8 cellular contexts compared by ENCODE assay signal in the genomic region with DNA sequence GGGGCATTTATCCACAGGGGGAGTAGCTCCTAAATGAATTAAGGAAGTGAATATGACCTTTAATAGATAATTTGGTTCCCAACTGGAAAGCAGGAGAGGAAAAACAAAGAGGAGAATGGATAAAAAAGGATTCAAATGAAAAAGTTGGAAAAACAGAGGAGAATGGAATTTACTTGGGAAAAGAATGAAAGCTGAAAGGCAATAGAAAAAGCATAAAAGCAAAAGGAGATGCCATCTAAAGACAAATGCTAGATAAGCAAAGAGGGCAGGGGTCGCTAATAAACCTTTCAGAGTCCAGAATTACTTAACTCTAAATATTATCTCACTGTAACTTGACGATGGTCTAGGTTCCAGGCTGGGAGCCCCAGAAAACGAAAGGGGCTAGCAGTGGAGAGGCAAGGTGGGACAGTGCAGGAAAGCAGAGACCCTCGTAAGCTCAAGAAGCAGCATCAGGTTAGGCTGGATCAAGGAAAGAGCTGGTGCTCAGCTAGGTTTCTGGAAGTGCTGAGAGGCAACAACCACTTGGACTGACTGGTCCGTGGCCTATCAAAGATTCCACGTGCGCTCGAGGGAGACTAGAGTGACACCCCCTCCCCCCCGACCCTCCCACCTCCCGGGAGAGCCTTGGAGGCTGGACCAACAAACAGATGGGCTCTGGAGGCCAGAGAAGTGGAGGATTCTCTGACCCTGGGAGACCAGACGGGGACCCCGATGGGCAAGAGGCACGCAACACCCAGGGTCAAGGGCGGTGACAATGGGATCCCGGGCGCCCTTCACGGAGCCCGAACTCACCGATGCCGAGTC. TPM values are rescaled to one million over a fixed set of nuclear protein-coding genes. Genes with fewer than 3 reads are reported as not detected.
A peak's percentile ranks its signal among the peaks of the same experiment; 100 is the strongest.
DNase-seq lines count a peak whose midpoint lies in the region; ATAC-seq lines count a peak whose summit lies in the region.

No MANE protein-coding gene starts in this region.

- H3K4me3 Mint-ChIP-seq in natural killer cell treated with Interleukin-12 subunit alpha and Interleukin-12 subunit beta and Interleukin-15 and Interleukin-18, amount 100 ng/mL, for 72 hours, result peak overlapping the region; percentile 89

- peaks cover 34 to 43% of the 10 kb centered on the region in 2 donors for H3K4me1 Mint-ChIP-seq in natural killer cell treated with Interleukin-12 subunit alpha and Interleukin-12 subunit beta and Interleukin-15 and Interleukin-18, amount 100 ng/mL, for 72 hours (ENCODE audit: low read depth in 2 of 2)

- DNase-seq in DMS 273 (lab: John Stamatoyannopoulos, UW; ENCODE audit: unreplicated experiment), result peak; percentile 40
- no peak for DNase-seq in DMS 273 treated with DMSO at 0.1 percent for 48 hours (lab: John Stamatoyannopoulos, UW)
- no peak for DNase-seq in NT2/D1 (ENCODE audit: low read depth, low spot score)
- no peak for DNase-seq in natural killer cell treated with Interleukin-12 subunit alpha and Interleukin-12 subunit beta and Interleukin-15 and Interleukin-18, amount 100 ng/mL, for 72 hours (ENCODE audit: low spot score)
- no peak for DNase-seq in NCI-H226

- H3K36me3 Mint-ChIP-seq in natural killer cell treated with Interleukin-12 subunit alpha and Interleukin-12 subunit beta and Interleukin-15 and Interleukin-18, amount 100 ng/mL, for 72 hours, result no peaks in the 10 kb centered on the region

- H3K4me1 ChIP-seq in NT2/D1 (ENCODE audit: insufficient read depth, insufficient read length) (no peaks in the 10 kb centered on the region), duodenal mucosa (ENCODE audit: control insufficient read depth in 1 of 2, insufficient read depth in 2 of 2, low read length in 2 of 2) (peaks cover 33 to 37% of the 10 kb centered on the region in 2 donors)

- H3K27me3 ChIP-seq in NT2/D1 (ENCODE audit: insufficient read depth, insufficient read length) (peaks cover 22% of the 10 kb centered on the region), duodenal mucosa (ENCODE audit: control insufficient read depth in 1 of 2, insufficient read depth in 2 of 2, low read length in 2 of 2) (no peaks in the 10 kb centered on the region)

- H3K27me3 Mint-ChIP-seq in natural killer cell treated with Interleukin-12 subunit alpha and Interleukin-12 subunit beta and Interleukin-15 and Interleukin-18, amount 100 ng/mL, for 72 hours, result peaks cover 0 to 4% of the 10 kb centered on the region in 2 donors

- H3K9me3 ChIP-seq in NT2/D1 (ENCODE audit: insufficient read depth, low read length), result no peaks in the 10 kb centered on the region
- no peaks in the 10 kb centered on the region for H3K9me3 ChIP-seq in duodenal mucosa (ENCODE audit: control insufficient read depth in 1 of 2, low read length in 2 of 2)

- H3K9ac ChIP-seq in NT2/D1 (ENCODE audit: insufficient read length, low read depth), result peak overlapping the region; percentile 91
- peak overlapping the region; percentile 63 to 71 for H3K9ac ChIP-seq in duodenal mucosa (ENCODE audit: low read depth in 1 of 2, low read length in 2 of 2)

- ATAC-seq in natural killer cell treated with Interleukin-12 subunit alpha and Interleukin-12 subunit beta and Interleukin-15 and Interleukin-18, amount 100 ng/mL, for 72 hours, result no peak
- no peak for ATAC-seq in HG02885 (IDR thresholded peaks at IDR 0.05; ENCODE audit: poor library complexity, unreplicated experiment)
- no peak for ATAC-seq in HG03378 (IDR thresholded peaks at IDR 0.05; ENCODE audit: unreplicated experiment)

- H3K27ac ChIP-seq in duodenal mucosa (ENCODE audit: low read depth, low read length), result no peak overlapping the region

- H3K36me3 ChIP-seq in NT2/D1 (ENCODE audit: insufficient read depth, insufficient read length, low read length) (no peaks in the 10 kb centered on the region), duodenal mucosa (ENCODE audit: control insufficient read depth in 1 of 2, insufficient read depth in 2 of 2, low read length in 2 of 2) (no peaks in the 10 kb centered on the region)

- no peaks in the 10 kb centered on the region for H3K9me3 Mint-ChIP-seq in natural killer cell treated with Interleukin-12 subunit alpha and Interleukin-12 subunit beta and Interleukin-15 and Interleukin-18, amount 100 ng/mL, for 72 hours

- H3K4me3 ChIP-seq in NT2/D1 (ENCODE audit: insufficient read length, low read depth) (peak overlapping the region; percentile 78), duodenal mucosa (ENCODE audit: low read depth in 1 of 2, low read length in 2 of 2) (peak overlapping the region; percentile 84 to 85)

- peak overlapping the region; percentile 29 for H3K27ac Mint-ChIP-seq in natural killer cell treated with Interleukin-12 subunit alpha and Interleukin-12 subunit beta and Interleukin-15 and Interleukin-18, amount 100 ng/mL, for 72 hours

RNA-seq across cellular contexts. Expression of gene SLC2A13, which starts 1.2 kb away (rescaled TPM):
- 1 to 10 TPM; 6.8 to 9.1 TPM for total RNA-seq in natural killer cell treated with Interleukin-12 subunit alpha and Interleukin-12 subunit beta and Interleukin-15 and Interleukin-18, amount 100 ng/mL, for 72 hours
